ENCODE assay signal across 1 cellular context in the genomic region with DNA sequence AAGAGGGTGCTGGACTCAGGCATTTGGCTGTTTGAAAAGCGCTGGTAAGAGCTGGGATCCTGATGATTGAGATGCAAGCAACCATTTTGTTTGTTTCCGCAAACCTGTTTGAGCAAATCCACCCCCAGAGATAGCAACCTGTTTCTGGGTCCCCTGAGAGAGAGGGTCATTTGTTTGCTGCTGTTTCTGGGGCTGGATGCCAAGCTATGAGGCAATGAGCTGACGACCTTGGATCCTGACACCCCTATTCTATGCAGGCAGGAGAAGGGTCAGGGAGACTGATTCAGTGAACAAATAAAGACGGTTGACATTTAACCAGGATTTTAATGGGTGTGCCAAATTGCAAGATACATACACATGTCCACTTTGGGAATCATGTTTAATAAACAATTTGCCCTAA.
A peak's percentile ranks its signal among the peaks of the same experiment; 100 is the strongest.
TF ChIP-seq lines count a peak whose summit lies in the region.

No MANE protein-coding gene starts in this region.

TF ChIP-seq in HepG2, 621 proteins besides CTCF, POLR2A, EP300 and RAD21 (continued from another document and continues in another):
- TF ChIP-seq, protein P1, sequence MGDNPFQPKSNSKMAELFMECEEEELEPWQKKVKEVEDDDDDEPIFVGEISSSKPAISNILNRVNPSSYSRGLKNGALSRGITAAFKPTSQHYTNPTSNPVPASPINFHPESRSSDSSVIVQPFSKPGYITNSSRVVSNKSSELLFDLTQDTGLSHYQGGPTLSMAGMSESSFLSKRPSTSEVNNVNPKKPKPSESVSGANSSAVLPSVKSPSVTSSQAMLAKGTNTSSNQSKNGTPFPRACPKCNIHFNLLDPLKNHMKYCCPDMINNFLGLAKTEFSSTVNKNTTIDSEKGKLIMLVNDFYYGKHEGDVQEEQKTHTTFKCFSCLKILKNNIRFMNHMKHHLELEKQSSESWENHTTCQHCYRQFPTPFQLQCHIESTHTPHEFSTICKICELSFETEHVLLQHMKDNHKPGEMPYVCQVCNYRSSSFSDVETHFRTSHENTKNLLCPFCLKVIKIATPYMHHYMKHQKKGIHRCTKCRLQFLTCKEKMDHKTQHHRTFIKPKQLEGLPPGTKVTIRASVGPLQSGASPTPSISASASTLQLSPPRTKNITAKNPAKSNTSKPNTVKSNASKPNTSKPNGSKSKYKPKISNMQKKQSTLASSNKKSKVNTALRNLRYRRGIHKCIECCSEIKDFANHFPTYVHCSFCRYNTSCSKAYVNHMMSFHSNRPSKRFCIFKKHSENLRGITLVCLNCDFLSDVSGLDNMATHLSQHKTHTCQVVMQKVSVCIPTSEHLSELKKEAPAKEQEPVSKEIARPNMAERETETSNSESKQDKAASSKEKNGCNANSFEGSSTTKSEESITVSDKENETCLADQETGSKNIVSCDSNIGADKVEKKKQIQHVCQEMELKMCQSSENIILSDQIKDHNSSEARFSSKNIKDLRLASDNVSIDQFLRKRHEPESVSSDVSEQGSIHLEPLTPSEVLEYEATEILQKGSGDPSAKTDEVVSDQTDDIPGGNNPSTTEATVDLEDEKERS (CRISPR knock-in tag; IDR thresholded peaks at IDR 0.05), result no peak
- TF ChIP-seq ZNF496 (CRISPR knock-in tag; IDR thresholded peaks at IDR 0.05; ENCODE audit: insufficient replicate concordance), result no peak
- no peak for TF ChIP-seq ZSCAN22 (CRISPR knock-in tag; IDR thresholded peaks at IDR 0.05)
- TF ChIP-seq, protein P2, sequence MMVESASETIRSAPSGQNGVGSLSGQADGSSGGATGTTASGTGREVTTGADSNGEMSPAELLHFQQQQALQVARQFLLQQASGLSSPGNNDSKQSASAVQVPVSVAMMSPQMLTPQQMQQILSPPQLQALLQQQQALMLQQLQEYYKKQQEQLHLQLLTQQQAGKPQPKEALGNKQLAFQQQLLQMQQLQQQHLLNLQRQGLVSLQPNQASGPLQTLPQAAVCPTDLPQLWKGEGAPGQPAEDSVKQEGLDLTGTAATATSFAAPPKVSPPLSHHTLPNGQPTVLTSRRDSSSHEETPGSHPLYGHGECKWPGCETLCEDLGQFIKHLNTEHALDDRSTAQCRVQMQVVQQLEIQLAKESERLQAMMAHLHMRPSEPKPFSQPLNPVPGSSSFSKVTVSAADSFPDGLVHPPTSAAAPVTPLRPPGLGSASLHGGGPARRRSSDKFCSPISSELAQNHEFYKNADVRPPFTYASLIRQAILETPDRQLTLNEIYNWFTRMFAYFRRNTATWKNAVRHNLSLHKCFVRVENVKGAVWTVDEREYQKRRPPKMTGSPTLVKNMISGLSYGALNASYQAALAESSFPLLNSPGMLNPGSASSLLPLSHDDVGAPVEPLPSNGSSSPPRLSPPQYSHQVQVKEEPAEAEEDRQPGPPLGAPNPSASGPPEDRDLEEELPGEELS (CRISPR knock-in tag; IDR thresholded peaks at IDR 0.05), result peak; percentile 73
- TF ChIP-seq MED1 (CRISPR knock-in tag; IDR thresholded peaks at IDR 0.05), result 0 out of 2 replicates have a peak, but pooled peaks have one; percentile 15
- no peak for TF ChIP-seq ONECUT2 (CRISPR knock-in tag; IDR thresholded peaks at IDR 0.05)
- no peak for TF ChIP-seq ZNF713 (CRISPR knock-in tag; IDR thresholded peaks at IDR 0.05)
- peak; percentile 76 for TF ChIP-seq SALL1 (CRISPR knock-in tag; IDR thresholded peaks at IDR 0.05)
- no peak for TF ChIP-seq AHR (CRISPR knock-in tag; IDR thresholded peaks at IDR 0.05)
- TF ChIP-seq ZNF256 (CRISPR knock-in tag; conservative IDR thresholded peaks at IDR 0.05), result no peak
- TF ChIP-seq HMG20A (CRISPR knock-in tag; IDR thresholded peaks at IDR 0.05; ENCODE audit: borderline replicate concordance), result peak; percentile 47; the same call in 1 of the 2 replicates
- TF ChIP-seq PHF21A (CRISPR knock-in tag; IDR thresholded peaks at IDR 0.05), result peak; percentile 59; the same call in 1 of the 2 replicates
- peak; percentile 21; the same call in 1 of the 2 replicates for TF ChIP-seq NCOA2 (CRISPR knock-in tag; IDR thresholded peaks at IDR 0.05)
- TF ChIP-seq, protein P3, sequence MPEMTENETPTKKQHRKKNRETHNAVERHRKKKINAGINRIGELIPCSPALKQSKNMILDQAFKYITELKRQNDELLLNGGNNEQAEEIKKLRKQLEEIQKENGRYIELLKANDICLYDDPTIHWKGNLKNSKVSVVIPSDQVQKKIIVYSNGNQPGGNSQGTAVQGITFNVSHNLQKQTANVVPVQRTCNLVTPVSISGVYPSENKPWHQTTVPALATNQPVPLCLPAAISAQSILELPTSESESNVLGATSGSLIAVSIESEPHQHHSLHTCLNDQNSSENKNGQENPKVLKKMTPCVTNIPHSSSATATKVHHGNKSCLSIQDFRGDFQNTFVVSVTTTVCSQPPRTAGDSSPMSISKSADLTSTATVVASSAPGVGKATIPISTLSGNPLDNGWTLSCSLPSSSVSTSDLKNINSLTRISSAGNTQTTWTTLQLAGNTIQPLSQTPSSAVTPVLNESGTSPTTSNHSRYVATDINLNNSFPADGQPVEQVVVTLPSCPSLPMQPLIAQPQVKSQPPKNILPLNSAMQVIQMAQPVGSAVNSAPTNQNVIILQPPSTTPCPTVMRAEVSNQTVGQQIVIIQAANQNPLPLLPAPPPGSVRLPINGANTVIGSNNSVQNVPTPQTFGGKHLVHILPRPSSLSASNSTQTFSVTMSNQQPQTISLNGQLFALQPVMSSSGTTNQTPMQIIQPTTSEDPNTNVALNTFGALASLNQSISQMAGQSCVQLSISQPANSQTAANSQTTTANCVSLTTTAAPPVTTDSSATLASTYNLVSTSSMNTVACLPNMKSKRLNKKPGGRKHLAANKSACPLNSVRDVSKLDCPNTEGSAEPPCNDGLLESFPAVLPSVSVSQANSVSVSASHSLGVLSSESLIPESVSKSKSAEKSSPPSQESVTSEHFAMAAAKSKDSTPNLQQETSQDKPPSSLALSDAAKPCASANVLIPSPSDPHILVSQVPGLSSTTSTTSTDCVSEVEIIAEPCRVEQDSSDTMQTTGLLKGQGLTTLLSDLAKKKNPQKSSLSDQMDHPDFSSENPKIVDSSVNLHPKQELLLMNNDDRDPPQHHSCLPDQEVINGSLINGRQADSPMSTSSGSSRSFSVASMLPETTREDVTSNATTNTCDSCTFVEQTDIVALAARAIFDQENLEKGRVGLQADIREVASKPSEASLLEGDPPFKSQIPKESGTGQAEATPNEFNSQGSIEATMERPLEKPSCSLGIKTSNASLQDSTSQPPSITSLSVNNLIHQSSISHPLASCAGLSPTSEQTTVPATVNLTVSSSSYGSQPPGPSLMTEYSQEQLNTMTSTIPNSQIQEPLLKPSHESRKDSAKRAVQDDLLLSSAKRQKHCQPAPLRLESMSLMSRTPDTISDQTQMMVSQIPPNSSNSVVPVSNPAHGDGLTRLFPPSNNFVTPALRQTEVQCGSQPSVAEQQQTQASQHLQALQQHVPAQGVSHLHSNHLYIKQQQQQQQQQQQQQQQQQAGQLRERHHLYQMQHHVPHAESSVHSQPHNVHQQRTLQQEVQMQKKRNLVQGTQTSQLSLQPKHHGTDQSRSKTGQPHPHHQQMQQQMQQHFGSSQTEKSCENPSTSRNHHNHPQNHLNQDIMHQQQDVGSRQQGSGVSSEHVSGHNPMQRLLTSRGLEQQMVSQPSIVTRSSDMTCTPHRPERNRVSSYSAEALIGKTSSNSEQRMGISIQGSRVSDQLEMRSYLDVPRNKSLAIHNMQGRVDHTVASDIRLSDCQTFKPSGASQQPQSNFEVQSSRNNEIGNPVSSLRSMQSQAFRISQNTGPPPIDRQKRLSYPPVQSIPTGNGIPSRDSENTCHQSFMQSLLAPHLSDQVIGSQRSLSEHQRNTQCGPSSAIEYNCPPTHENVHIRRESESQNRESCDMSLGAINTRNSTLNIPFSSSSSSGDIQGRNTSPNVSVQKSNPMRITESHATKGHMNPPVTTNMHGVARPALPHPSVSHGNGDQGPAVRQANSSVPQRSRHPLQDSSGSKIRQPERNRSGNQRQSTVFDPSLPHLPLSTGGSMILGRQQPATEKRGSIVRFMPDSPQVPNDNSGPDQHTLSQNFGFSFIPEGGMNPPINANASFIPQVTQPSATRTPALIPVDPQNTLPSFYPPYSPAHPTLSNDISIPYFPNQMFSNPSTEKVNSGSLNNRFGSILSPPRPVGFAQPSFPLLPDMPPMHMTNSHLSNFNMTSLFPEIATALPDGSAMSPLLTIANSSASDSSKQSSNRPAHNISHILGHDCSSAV (CRISPR knock-in tag; IDR thresholded peaks at IDR 0.05; ENCODE audit: borderline replicate concordance), result no peak
- TF ChIP-seq ZNF891 (CRISPR knock-in tag; IDR thresholded peaks at IDR 0.05), result no peak
- no peak for TF ChIP-seq MED13 (CRISPR knock-in tag; IDR thresholded peaks at IDR 0.05)
- peak; percentile 89 for TF ChIP-seq GFI1 (CRISPR knock-in tag; IDR thresholded peaks at IDR 0.05; ENCODE audit: borderline replicate concordance)
- TF ChIP-seq, protein P4, sequence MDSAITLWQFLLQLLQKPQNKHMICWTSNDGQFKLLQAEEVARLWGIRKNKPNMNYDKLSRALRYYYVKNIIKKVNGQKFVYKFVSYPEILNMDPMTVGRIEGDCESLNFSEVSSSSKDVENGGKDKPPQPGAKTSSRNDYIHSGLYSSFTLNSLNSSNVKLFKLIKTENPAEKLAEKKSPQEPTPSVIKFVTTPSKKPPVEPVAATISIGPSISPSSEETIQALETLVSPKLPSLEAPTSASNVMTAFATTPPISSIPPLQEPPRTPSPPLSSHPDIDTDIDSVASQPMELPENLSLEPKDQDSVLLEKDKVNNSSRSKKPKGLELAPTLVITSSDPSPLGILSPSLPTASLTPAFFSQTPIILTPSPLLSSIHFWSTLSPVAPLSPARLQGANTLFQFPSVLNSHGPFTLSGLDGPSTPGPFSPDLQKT (CRISPR knock-in tag; IDR thresholded peaks at IDR 0.05; ENCODE audit: borderline replicate concordance), result no peak
- TF ChIP-seq NR2F2 (IDR thresholded peaks at IDR 0.05; ENCODE audit: borderline replicate concordance, low read depth), result 0 out of 2 replicates have a peak, but pooled peaks have one; percentile 11
- no peak for TF ChIP-seq TCF12 (IDR thresholded peaks at IDR 0.05)
- no peak for TF ChIP-seq TCF12 (CRISPR knock-in tag; IDR thresholded peaks at IDR 0.05)
- TF ChIP-seq, protein P5, sequence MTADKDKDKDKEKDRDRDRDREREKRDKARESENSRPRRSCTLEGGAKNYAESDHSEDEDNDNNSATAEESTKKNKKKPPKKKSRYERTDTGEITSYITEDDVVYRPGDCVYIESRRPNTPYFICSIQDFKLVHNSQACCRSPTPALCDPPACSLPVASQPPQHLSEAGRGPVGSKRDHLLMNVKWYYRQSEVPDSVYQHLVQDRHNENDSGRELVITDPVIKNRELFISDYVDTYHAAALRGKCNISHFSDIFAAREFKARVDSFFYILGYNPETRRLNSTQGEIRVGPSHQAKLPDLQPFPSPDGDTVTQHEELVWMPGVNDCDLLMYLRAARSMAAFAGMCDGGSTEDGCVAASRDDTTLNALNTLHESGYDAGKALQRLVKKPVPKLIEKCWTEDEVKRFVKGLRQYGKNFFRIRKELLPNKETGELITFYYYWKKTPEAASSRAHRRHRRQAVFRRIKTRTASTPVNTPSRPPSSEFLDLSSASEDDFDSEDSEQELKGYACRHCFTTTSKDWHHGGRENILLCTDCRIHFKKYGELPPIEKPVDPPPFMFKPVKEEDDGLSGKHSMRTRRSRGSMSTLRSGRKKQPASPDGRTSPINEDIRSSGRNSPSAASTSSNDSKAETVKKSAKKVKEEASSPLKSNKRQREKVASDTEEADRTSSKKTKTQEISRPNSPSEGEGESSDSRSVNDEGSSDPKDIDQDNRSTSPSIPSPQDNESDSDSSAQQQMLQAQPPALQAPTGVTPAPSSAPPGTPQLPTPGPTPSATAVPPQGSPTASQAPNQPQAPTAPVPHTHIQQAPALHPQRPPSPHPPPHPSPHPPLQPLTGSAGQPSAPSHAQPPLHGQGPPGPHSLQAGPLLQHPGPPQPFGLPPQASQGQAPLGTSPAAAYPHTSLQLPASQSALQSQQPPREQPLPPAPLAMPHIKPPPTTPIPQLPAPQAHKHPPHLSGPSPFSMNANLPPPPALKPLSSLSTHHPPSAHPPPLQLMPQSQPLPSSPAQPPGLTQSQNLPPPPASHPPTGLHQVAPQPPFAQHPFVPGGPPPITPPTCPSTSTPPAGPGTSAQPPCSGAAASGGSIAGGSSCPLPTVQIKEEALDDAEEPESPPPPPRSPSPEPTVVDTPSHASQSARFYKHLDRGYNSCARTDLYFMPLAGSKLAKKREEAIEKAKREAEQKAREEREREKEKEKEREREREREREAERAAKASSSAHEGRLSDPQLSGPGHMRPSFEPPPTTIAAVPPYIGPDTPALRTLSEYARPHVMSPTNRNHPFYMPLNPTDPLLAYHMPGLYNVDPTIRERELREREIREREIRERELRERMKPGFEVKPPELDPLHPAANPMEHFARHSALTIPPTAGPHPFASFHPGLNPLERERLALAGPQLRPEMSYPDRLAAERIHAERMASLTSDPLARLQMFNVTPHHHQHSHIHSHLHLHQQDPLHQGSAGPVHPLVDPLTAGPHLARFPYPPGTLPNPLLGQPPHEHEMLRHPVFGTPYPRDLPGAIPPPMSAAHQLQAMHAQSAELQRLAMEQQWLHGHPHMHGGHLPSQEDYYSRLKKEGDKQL (CRISPR knock-in tag; IDR thresholded peaks at IDR 0.05; ENCODE audit: low read depth), result no peak
- no peak for TF ChIP-seq SOX13 (IDR thresholded peaks at IDR 0.05)
- TF ChIP-seq SOX13 (CRISPR knock-in tag; conservative IDR thresholded peaks at IDR 0.05 in 1 of 2, IDR thresholded peaks at IDR 0.05 in 1 of 2), result peak in 1 of 2 experiments; percentile 45; a peak in 1 of 4 replicates
- no peak for TF ChIP-seq ZNF441 (CRISPR knock-in tag; IDR thresholded peaks at IDR 0.05; ENCODE audit: borderline replicate concordance)
- no peak for TF ChIP-seq MXI1 (IDR thresholded peaks at IDR 0.05; ENCODE audit: borderline replicate concordance, low read depth, low read length)
- TF ChIP-seq ZMYM4 (CRISPR knock-in tag; IDR thresholded peaks at IDR 0.05), result no peak
- TF ChIP-seq KAT8 (CRISPR knock-in tag; IDR thresholded peaks at IDR 0.05), result peak; percentile 47; the same call in 1 of the 2 replicates
- TF ChIP-seq, protein P6, sequence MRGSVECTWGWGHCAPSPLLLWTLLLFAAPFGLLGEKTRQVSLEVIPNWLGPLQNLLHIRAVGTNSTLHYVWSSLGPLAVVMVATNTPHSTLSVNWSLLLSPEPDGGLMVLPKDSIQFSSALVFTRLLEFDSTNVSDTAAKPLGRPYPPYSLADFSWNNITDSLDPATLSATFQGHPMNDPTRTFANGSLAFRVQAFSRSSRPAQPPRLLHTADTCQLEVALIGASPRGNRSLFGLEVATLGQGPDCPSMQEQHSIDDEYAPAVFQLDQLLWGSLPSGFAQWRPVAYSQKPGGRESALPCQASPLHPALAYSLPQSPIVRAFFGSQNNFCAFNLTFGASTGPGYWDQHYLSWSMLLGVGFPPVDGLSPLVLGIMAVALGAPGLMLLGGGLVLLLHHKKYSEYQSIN (CRISPR knock-in tag; IDR thresholded peaks at IDR 0.05; ENCODE audit: borderline replicate concordance), result no peak
- no peak for TF ChIP-seq POLR2AphosphoS2 (IDR thresholded peaks at IDR 0.05; ENCODE audit: low read depth, low read length)
- TF ChIP-seq, protein P7, sequence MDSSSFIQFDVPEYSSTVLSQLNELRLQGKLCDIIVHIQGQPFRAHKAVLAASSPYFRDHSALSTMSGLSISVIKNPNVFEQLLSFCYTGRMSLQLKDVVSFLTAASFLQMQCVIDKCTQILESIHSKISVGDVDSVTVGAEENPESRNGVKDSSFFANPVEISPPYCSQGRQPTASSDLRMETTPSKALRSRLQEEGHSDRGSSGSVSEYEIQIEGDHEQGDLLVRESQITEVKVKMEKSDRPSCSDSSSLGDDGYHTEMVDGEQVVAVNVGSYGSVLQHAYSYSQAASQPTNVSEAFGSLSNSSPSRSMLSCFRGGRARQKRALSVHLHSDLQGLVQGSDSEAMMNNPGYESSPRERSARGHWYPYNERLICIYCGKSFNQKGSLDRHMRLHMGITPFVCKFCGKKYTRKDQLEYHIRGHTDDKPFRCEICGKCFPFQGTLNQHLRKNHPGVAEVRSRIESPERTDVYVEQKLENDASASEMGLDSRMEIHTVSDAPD (CRISPR knock-in tag; IDR thresholded peaks at IDR 0.05), result 0 out of 2 replicates have a peak, but pooled peaks have one; percentile 44
- TF ChIP-seq, protein P8, sequence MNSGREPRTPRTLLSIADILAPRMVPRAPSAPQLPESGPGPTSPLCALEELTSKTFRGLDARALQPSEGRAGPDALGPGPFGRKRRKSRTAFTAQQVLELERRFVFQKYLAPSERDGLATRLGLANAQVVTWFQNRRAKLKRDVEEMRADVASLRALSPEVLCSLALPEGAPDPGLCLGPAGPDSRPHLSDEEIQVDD (CRISPR knock-in tag; IDR thresholded peaks at IDR 0.05; ENCODE audit: borderline replicate concordance), result no peak
